ENCODE assay signal across 16 cellular contexts in genomic region chr12:124633269-124633953, GRCh38.
DNase-seq lines count a peak whose midpoint lies in the region; ATAC-seq, FAIRE-seq and TF ChIP-seq lines count a peak whose summit lies in the region.
"Had no signal": no experiment of that assay in that cellular context is flagged by ENCODE, and none has a peak within 500 bp of the region (broad histone marks: within the 10 kb centered on the region; RNA-seq: fewer than 3 reads in every experiment).

No MANE protein-coding gene starts in this region.

- peaks cover 50% of the 10 kb centered on the region for H3K4me1 ChIP-seq in A549
- H3K4me1 ChIP-seq in GM12878 (ENCODE audit: control insufficient read depth, insufficient read depth, low read length), result no peaks in the 10 kb centered on the region; the same call in 1 of the 2 replicates
- H3K4me1 ChIP-seq in right lobe of liver, result no peaks in the 10 kb centered on the region
- H3K4me1 ChIP-seq: body of pancreas, pancreas had no signal

- peak; percentile 67 to 82; a peak in 5 of 6 replicates for ATAC-seq in A549
- ATAC-seq in GM12878, result peak; percentile 54
- no peak for ATAC-seq in right lobe of liver
- ATAC-seq in GM19023 (IDR thresholded peaks at IDR 0.05; ENCODE audit: unreplicated experiment), result no peak
- ATAC-seq: activated T-cell treated with anti-CD3 and anti-CD28 coated beads, Interleukin-2, amount 50 U/mL, for 72 hours; body of pancreas had no signal

- H3K4me2 ChIP-seq in A549, result peak overlapping the region; percentile 41
- H3K4me2 ChIP-seq in GM12878 (ENCODE audit: control insufficient read depth, insufficient read depth), result 0 out of 2 replicates have a peak overlapping the region, but pooled peaks have one; percentile 19

- BruUV-seq in GM12878 (replicated peaks; lab: Mats Ljungman, UMichigan), result no TSS peak

- RAD21 ChIA-PET in GM12878 (lab: Charles Lee; ENCODE audit: unreplicated experiment), result no interaction called here

- TF ChIP-seq CTCF in A549 (IDR thresholded peaks at IDR 0.05) (no peak), GM12878 (IDR thresholded peaks at IDR 0.05 in 2 of 3, conservative IDR thresholded peaks at IDR 0.05 in 1 of 3; ENCODE audit: control insufficient read depth in 2 of 3, extremely low read depth in 1 of 3, insufficient read depth in 1 of 3, low read depth in 3 of 3, low read length in 3 of 3) (no peak), right lobe of liver (IDR thresholded peaks at IDR 0.05) (no peak), GM10248 (IDR thresholded peaks at IDR 0.05; ENCODE audit: control extremely low read depth, extremely low read depth, low read depth, missing control alignments) (no peak)

- FAIRE-seq in A549 (lab: Jason Lieb, UNC), result no peak
- FAIRE-seq in GM12878 (lab: Jason Lieb, UNC), result no peak
- FAIRE-seq: G401.6, pancreas had no signal

- H3K79me2 ChIP-seq in GM12878 (ENCODE audit: control insufficient read depth, insufficient read depth, low read length), result no peaks in the 10 kb centered on the region

- DNase-seq in A549 (ENCODE audit: low read depth in 1 of 2, low spot score in 1 of 2) (peak; percentile 38 to 85), LoVo (ENCODE audit: low spot score) (peak; percentile 96), GM12878 (ENCODE audit: low read depth, low spot score) (no peak), iris pigment epithelial cell (ENCODE audit: low read depth) (peak; percentile 78), right lobe of liver (no peak), GM10248 (ENCODE audit: extremely low spot score) (no peak)
- no peak for DNase-seq in activated CD4-positive, CD25-positive, alpha-beta regulatory T cell treated with anti-CD3 and anti-CD28 coated beads, Interleukin-2, amount 50 U/mL, for 72 hours
- DNase-seq: activated CD4-positive, CD25-positive, alpha-beta regulatory T cell; activated T-cell treated with anti-CD3 and anti-CD28 coated beads, Interleukin-2, amount 50 U/mL, for 72 hours; body of pancreas; KBM-7; SHP77; stimulated activated CD4-positive, alpha-beta T cell treated with anti-CD3 and anti-CD28 coated beads, Interleukin-4, amount 100 ng/mL, for 1 hour had no signal

- H3K9me3 ChIP-seq in A549 (no peaks in the 10 kb centered on the region), GM12878 (replicated peaks; ENCODE audit: control insufficient read depth, insufficient read depth, low read length) (no peaks in the 10 kb centered on the region), right lobe of liver (no peaks in the 10 kb centered on the region)
- H3K9me3 ChIP-seq: body of pancreas, pancreas had no signal

- H3K27ac ChIP-seq in A549, result peak overlapping the region; percentile 82 to 86
- H3K27ac ChIP-seq in GM12878 (ENCODE audit: control insufficient read depth, insufficient read depth), result no peak overlapping the region
- no peak overlapping the region for H3K27ac ChIP-seq in right lobe of liver
- H3K27ac ChIP-seq: body of pancreas, pancreas had no signal

- no peak overlapping the region for H3K4me3 ChIP-seq in A549
- H3K4me3 ChIP-seq in GM12878, result no peak overlapping the region
- no peak overlapping the region for H3K4me3 ChIP-seq in right lobe of liver
- H3K4me3 ChIP-seq: body of pancreas, pancreas had no signal

- no peaks in the 10 kb centered on the region for H4K20me1 ChIP-seq in GM12878 (ENCODE audit: control insufficient read depth, insufficient read depth)

- H3K27me3 ChIP-seq in GM12878 (replicated peaks in 1 of 2; ENCODE audit: control insufficient read depth in 2 of 2, insufficient read depth in 2 of 2, low read length in 1 of 2) (no peaks in the 10 kb centered on the region), right lobe of liver (no peaks in the 10 kb centered on the region)
- H3K27me3 ChIP-seq: body of pancreas, pancreas had no signal

- no peaks in the 10 kb centered on the region for H3K36me3 ChIP-seq in GM12878 (ENCODE audit: control insufficient read depth in 2 of 2, insufficient read depth in 2 of 2, low read length in 1 of 2)
- no peaks in the 10 kb centered on the region for H3K36me3 ChIP-seq in right lobe of liver
- H3K36me3 ChIP-seq: pancreas had no signal

- CTCF ChIA-PET in A549 (lab: Yijun Ruan, JAX), result interaction anchor here (1.6 kb wide), 1 partner anchor 18 kb away, joined by 3 read pairs; no protein-coding TSS in a partner anchor
- CTCF ChIA-PET in GM12878 (lab: Yijun Ruan, JAX), result no interaction called here
- CTCF ChIA-PET in GM10248 (lab: Yijun Ruan, JAX), result interaction anchor here (1.3 kb wide), 1 partner anchor 63 kb away, joined by 3 read pairs; no protein-coding TSS in a partner anchor

- H3K9ac ChIP-seq in GM12878 (ENCODE audit: control insufficient read depth, insufficient read depth, low read length), result no peak overlapping the region

- TF ChIP-seq POLR2A in A549 (IDR thresholded peaks at IDR 0.05; ENCODE audit: low read length) (no peak), GM12878 (IDR thresholded peaks at IDR 0.05; ENCODE audit: low read depth, low read length) (no peak), right lobe of liver (IDR thresholded peaks at IDR 0.05) (no peak)

- 49% methylated on average over 9 of the region's 9 CpGs for WGBS in A549 (ENCODE audit: missing lambda C conversion rate)
- WGBS in GM12878 (ENCODE audit: insufficient coverage, insufficient replicate concordance, low lambda C conversion rate, missing lambda C conversion rate), result 17% methylated on average over 9 of the region's 9 CpGs
- 60% methylated on average over 9 of the region's 9 CpGs for WGBS in right lobe of liver (ENCODE audit: insufficient coverage, low coverage, low lambda C conversion rate, missing lambda C conversion rate)

- TF ChIP-seq EP300 in A549 (IDR thresholded peaks at IDR 0.05) (no peak), GM12878 (IDR thresholded peaks at IDR 0.05; ENCODE audit: borderline replicate concordance in 1 of 2, control insufficient read depth in 1 of 2, low read depth in 2 of 2, low read length in 2 of 2) (no peak)

- TF ChIP-seq RAD21 in A549 (conservative IDR thresholded peaks at IDR 0.05 in 1 of 2, IDR thresholded peaks at IDR 0.05 in 1 of 2) (no peak), GM12878 (IDR thresholded peaks at IDR 0.05; ENCODE audit: insufficient read depth, low read depth, low read length) (no peak)

- in situ Hi-C loops in GM12878 (cut with MboI), result no loop called here

- peak overlapping the region; percentile 15 for H2AFZ ChIP-seq in GM12878 (ENCODE audit: control insufficient read depth, low read depth, low read length)

- POLR2A ChIA-PET in A549 (lab: Yijun Ruan, JAX) (interaction anchor here (0.7 kb wide), 1 partner anchor 49 kb away, joined by 4 read pairs; no protein-coding TSS in a partner anchor), GM12878 (lab: Charles Lee) (no interaction called here), GM10248 (lab: Yijun Ruan, JAX) (no interaction called here)

- SMC1A ChIA-PET in GM12878 (lab: Charles Lee; ENCODE audit: uncharacterized antibody, unreplicated experiment), result no interaction called here

- intact Hi-C loops in GM12878 (cut with micrococcal nuclease; ENCODE audit: unreplicated experiment) (no loop called here), right lobe of liver (cut with DNase I) (no loop called here)

TF ChIP-seq in A549, 52 proteins besides CTCF, POLR2A, EP300 and RAD21 (continues in another document):
- TF ChIP-seq ZFP36 (IDR thresholded peaks at IDR 0.05; ENCODE audit: borderline replicate concordance, partially characterized antibody) (no peak), ZSCAN20 (CRISPR knock-in tag; IDR thresholded peaks at IDR 0.05) (no peak), RFX5 (IDR thresholded peaks at IDR 0.05) (no peak), MYC (IDR thresholded peaks at IDR 0.05; ENCODE audit: borderline replicate concordance, low read length) (no peak), EHMT2 (IDR thresholded peaks at IDR 0.05; ENCODE audit: low read depth) (no peak), ESRRA (IDR thresholded peaks at IDR 0.05; ENCODE audit: borderline replicate concordance, low read length) (peak; percentile 19; the same call in 1 of the 2 replicates), FOSL2 (IDR thresholded peaks at IDR 0.05) (no peak), FOSL2 (CRISPR knock-in tag; IDR thresholded peaks at IDR 0.05) (peak; percentile 54), CEBPB (IDR thresholded peaks at IDR 0.05) (peak; percentile 58 to 63; a peak in 2 of 4 replicates)
- TF ChIP-seq, protein P1, sequence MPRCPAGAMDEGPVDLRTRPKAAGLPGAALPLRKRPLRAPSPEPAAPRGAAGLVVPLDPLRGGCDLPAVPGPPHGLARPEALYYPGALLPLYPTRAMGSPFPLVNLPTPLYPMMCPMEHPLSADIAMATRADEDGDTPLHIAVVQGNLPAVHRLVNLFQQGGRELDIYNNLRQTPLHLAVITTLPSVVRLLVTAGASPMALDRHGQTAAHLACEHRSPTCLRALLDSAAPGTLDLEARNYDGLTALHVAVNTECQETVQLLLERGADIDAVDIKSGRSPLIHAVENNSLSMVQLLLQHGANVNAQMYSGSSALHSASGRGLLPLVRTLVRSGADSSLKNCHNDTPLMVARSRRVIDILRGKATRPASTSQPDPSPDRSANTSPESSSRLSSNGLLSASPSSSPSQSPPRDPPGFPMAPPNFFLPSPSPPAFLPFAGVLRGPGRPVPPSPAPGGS (IDR thresholded peaks at IDR 0.05), result no peak

TF ChIP-seq in GM12878, 131 proteins besides CTCF, POLR2A, EP300 and RAD21:
- TF ChIP-seq, protein P1 (IDR thresholded peaks at IDR 0.05; ENCODE audit: borderline replicate concordance, insufficient read depth, low read depth, low read length, poor library complexity, severe bottlenecking), result no peak
- 0 out of 3 replicates have a peak, but pooled peaks of 1 of the 2 experiments have one; percentile 33 for TF ChIP-seq EGR1 (IDR thresholded peaks at IDR 0.05; ENCODE audit: borderline replicate concordance in 1 of 2, low read depth in 2 of 2, low read length in 2 of 2)
- 0 out of 2 replicates have a peak, but pooled peaks have one; percentile 35 for TF ChIP-seq RAD51 (IDR thresholded peaks at IDR 0.05)
- 0 out of 2 replicates have a peak, but pooled peaks have one; percentile 9 for TF ChIP-seq YY1 (IDR thresholded peaks at IDR 0.05; ENCODE audit: low read depth, low read length)

Comparison
In these comparisons a context has a peak if more than half of its experiments do, and no peak if none do; other contexts are left out.
1. ATAC-seq: peak in A549 (2 of 2) and GM12878 (single experiment); none in right lobe of liver (0 of 4) and GM19023 (single experiment).
2. DNase-seq: peak in A549 (2 of 2), LoVo (single experiment) and iris pigment epithelial cell (single experiment); none in GM12878 (single experiment), activated CD4-positive, CD25-positive, alpha-beta regulatory T cell treated with anti-CD3 and anti-CD28 coated beads, Interleukin-2, amount 50 U/mL, for 72 hours (single experiment), right lobe of liver (0 of 3) and GM10248 (single experiment).
3. H3K27ac ChIP-seq: peak in A549 (2 of 2); none in GM12878 (single experiment) and right lobe of liver (0 of 3).
4. Of the 24 proteins assayed by ChIP-seq in both GM12878 and A549: peak only in GM12878: none; only in A549: CEBPB, ESRRA and KDM1A; in both: none; in neither: 21.